ENCODE assay signal across 19 cellular contexts in genomic region chr9:37906312-37907239, GRCh38. TPM values are rescaled to one million over a fixed set of nuclear protein-coding genes. Genes with fewer than 3 reads are reported as not detected.
A peak's percentile ranks its signal among the peaks of the same experiment; 100 is the strongest.
DNase-seq lines count a peak whose midpoint lies in the region; ATAC-seq and TF ChIP-seq lines count a peak whose summit lies in the region.
"Had no signal": no experiment of that assay in that cellular context is flagged by ENCODE, and none has a peak within 500 bp of the region (broad histone marks: within the 10 kb centered on the region; RNA-seq: fewer than 3 reads in every experiment).

No MANE protein-coding gene starts in this region.

- H3K4me3 Mint-ChIP-seq in activated T-cell treated with anti-CD3 and anti-CD28 coated beads, Interleukin-2, amount 50 U/mL, for 24 hours, result no peak overlapping the region
- H3K4me3 Mint-ChIP-seq in HFFc6, result no peak overlapping the region
- H3K4me3 Mint-ChIP-seq in glutamatergic neuron (ENCODE audit: unreplicated experiment), result peak overlapping the region; percentile 38
- H3K4me3 Mint-ChIP-seq in progenitor cell of endocrine pancreas (ENCODE audit: low read depth), result peak overlapping the region; percentile 35
- H3K4me3 Mint-ChIP-seq: activated CD8-positive, alpha-beta memory T cell treated with anti-CD3 and anti-CD28 coated beads, Interleukin-2, amount 10 ng/mL, durations not matched to agents 7 days and 5 days; dendritic cell treated with granulocyte-macrophage colony-stimulating factor and Interleukin-4, amounts not matched to agents 40 ng/mL and 50 ng/mL, for 4 days had no signal

- no peaks in the 10 kb centered on the region for H3K27me3 Mint-ChIP-seq in activated T-cell treated with anti-CD3 and anti-CD28 coated beads, Interleukin-2, amount 50 U/mL, for 24 hours
- H3K27me3 Mint-ChIP-seq in HFFc6 (ENCODE audit: insufficient read depth) (peaks cover 8% of the 10 kb centered on the region), glutamatergic neuron (ENCODE audit: unreplicated experiment) (peaks cover 4% of the 10 kb centered on the region), progenitor cell of endocrine pancreas (no peaks in the 10 kb centered on the region)
- H3K27me3 Mint-ChIP-seq: activated CD8-positive, alpha-beta memory T cell treated with anti-CD3 and anti-CD28 coated beads, Interleukin-2, amount 10 ng/mL, durations not matched to agents 7 days and 5 days; dendritic cell treated with granulocyte-macrophage colony-stimulating factor and Interleukin-4, amounts not matched to agents 40 ng/mL and 50 ng/mL, for 4 days had no signal

- peak overlapping the region; percentile 9 for H3K27ac Mint-ChIP-seq in activated T-cell treated with anti-CD3 and anti-CD28 coated beads, Interleukin-2, amount 50 U/mL, for 24 hours
- H3K27ac Mint-ChIP-seq in HFFc6 (0 out of 2 replicates have a peak overlapping the region, but pooled peaks have one; percentile 3), glutamatergic neuron (ENCODE audit: unreplicated experiment) (peak overlapping the region; percentile 55), progenitor cell of endocrine pancreas (peak overlapping the region; percentile 57)
- H3K27ac Mint-ChIP-seq: activated CD8-positive, alpha-beta memory T cell treated with anti-CD3 and anti-CD28 coated beads, Interleukin-2, amount 10 ng/mL, durations not matched to agents 7 days and 5 days; dendritic cell treated with granulocyte-macrophage colony-stimulating factor and Interleukin-4, amounts not matched to agents 40 ng/mL and 50 ng/mL, for 4 days had no signal

- TF ChIP-seq CTCF in HFFc6 (IDR thresholded peaks at IDR 0.05), result no peak
- no peak for TF ChIP-seq CTCF in glutamatergic neuron (IDR thresholded peaks at IDR 0.05; ENCODE audit: partially characterized antibody, unreplicated experiment)
- no peak for TF ChIP-seq CTCF in progenitor cell of endocrine pancreas (IDR thresholded peaks at IDR 0.05; ENCODE audit: unreplicated experiment)

- no peaks in the 10 kb centered on the region for H3K9me3 Mint-ChIP-seq in activated T-cell treated with anti-CD3 and anti-CD28 coated beads, Interleukin-2, amount 50 U/mL, for 24 hours
- H3K9me3 Mint-ChIP-seq in HFFc6 (no peaks in the 10 kb centered on the region), glutamatergic neuron (ENCODE audit: unreplicated experiment) (peaks cover 8% of the 10 kb centered on the region), progenitor cell of endocrine pancreas (ENCODE audit: low read depth) (no peaks in the 10 kb centered on the region)
- H3K9me3 Mint-ChIP-seq: dendritic cell treated with granulocyte-macrophage colony-stimulating factor and Interleukin-4, amounts not matched to agents 40 ng/mL and 50 ng/mL, for 4 days; naive thymus-derived CD8-positive, alpha-beta T cell had no signal

- peaks cover 24% of the 10 kb centered on the region for H3K4me1 Mint-ChIP-seq in activated T-cell treated with anti-CD3 and anti-CD28 coated beads, Interleukin-2, amount 50 U/mL, for 24 hours (ENCODE audit: low read depth)
- H3K4me1 Mint-ChIP-seq in HFFc6 (ENCODE audit: low read depth) (peaks cover 33% of the 10 kb centered on the region), glutamatergic neuron (ENCODE audit: low read depth, unreplicated experiment) (peaks cover 17% of the 10 kb centered on the region), progenitor cell of endocrine pancreas (ENCODE audit: low read depth) (peaks cover 18% of the 10 kb centered on the region)

- ATAC-seq in GM21423 (IDR thresholded peaks at IDR 0.05; ENCODE audit: unreplicated experiment) (no peak), HG03354 (IDR thresholded peaks at IDR 0.05; ENCODE audit: poor library complexity, severe bottlenecking, unreplicated experiment) (no peak)
- ATAC-seq: activated CD8-positive, alpha-beta memory T cell treated with anti-CD3 and anti-CD28 coated beads, Interleukin-2, amount 10 ng/mL, durations not matched to agents 7 days and 5 days; naive thymus-derived CD8-positive, alpha-beta T cell had no signal

- DNase-seq in activated T-cell treated with anti-CD3 and anti-CD28 coated beads, Interleukin-2, amount 50 U/mL, for 24 hours, result no peak
- no peak for DNase-seq in activated T-cell treated with anti-CD3 and anti-CD28 coated beads, Interleukin-2, amount 50 U/mL, for 1 hour
- DNase-seq in HFFc6 (no peak), glutamatergic neuron (no peak), progenitor cell of endocrine pancreas (ENCODE audit: low spot score, unreplicated experiment) (no peak), NCI-H1930 (lab: John Stamatoyannopoulos, UW) (no peak)
- DNase-seq: activated CD8-positive, alpha-beta memory T cell treated with anti-CD3 and anti-CD28 coated beads, Interleukin-2, amount 10 ng/mL, durations not matched to agents 7 days and 5 days; activated naive CD4-positive, alpha-beta T cell treated with anti-CD3 and anti-CD28 coated beads, Interleukin-2, amount 50 U/mL, for 16 hours; brain microvascular endothelial cell; foreskin fibroblast; hippocampal formation; naive thymus-derived CD8-positive, alpha-beta T cell; NCI-H1105 treated with DMSO at 0.1 percent for 48 hours; NCI-H2107; NCI-H524 treated with DMSO at 0.1 percent for 48 hours; SIG-M5 had no signal

- H3K36me3 Mint-ChIP-seq in activated T-cell treated with anti-CD3 and anti-CD28 coated beads, Interleukin-2, amount 50 U/mL, for 24 hours (ENCODE audit: low read depth), result peaks cover 11% of the 10 kb centered on the region
- H3K36me3 Mint-ChIP-seq in HFFc6 (ENCODE audit: low read depth), result no peaks in the 10 kb centered on the region; the same call in 1 of the 2 replicates
- H3K36me3 Mint-ChIP-seq in glutamatergic neuron (ENCODE audit: unreplicated experiment), result no peaks in the 10 kb centered on the region
- no peaks in the 10 kb centered on the region for H3K36me3 Mint-ChIP-seq in progenitor cell of endocrine pancreas (ENCODE audit: insufficient read depth)
- H3K36me3 Mint-ChIP-seq: naive thymus-derived CD8-positive, alpha-beta T cell had no signal

RNA-seq across cellular contexts. Expression of gene SLC25A51, which starts 2.6 kb away (rescaled TPM):
- total RNA-seq in HFFc6 (2021; fragmentation: NEBNext Ultra II Directional; extraction: Animal tissue kit (Norgen Biotek cat#: 25700)), result 10 to 100 TPM; 29.1 to 35.0 (median 32.9) TPM
- 48.6 TPM for total RNA-seq in glutamatergic neuron (ENCODE audit: unreplicated experiment)
- 29.1 and 32.5 TPM in 2 replicates for total RNA-seq in progenitor cell of endocrine pancreas

Comparison
In these comparisons a context has a peak if more than half of its experiments do, and no peak if none do; other contexts are left out.
1. H3K27ac Mint-ChIP-seq: peak in every context shown above with its lines; median percentile 57 in progenitor cell of endocrine pancreas; 55 in glutamatergic neuron; 9 in activated T-cell treated with anti-CD3 and anti-CD28 coated beads, Interleukin-2, amount 50 U/mL, for 24 hours; 3 in HFFc6.
2. H3K4me3 Mint-ChIP-seq: peak in glutamatergic neuron (single experiment) and progenitor cell of endocrine pancreas (single experiment); none in activated T-cell treated with anti-CD3 and anti-CD28 coated beads, Interleukin-2, amount 50 U/mL, for 24 hours (single experiment) and HFFc6 (single experiment).